Comparison of ENCODE assay signal across 1 cellular context in genomic region chr19:53898166-53898565, GRCh38.
TF ChIP-seq lines count a peak whose summit lies in the region.

No MANE protein-coding gene starts in this region.

TF ChIP-seq in A549, 52 proteins besides CTCF, POLR2A, EP300 and RAD21 (continued from another document):
- no peak for TF ChIP-seq REST (IDR thresholded peaks at IDR 0.05)
